In genomic region chr3:13235079-13235478, GRCh38 we compare ENCODE assay signal across 11 cellular contexts.
DNase-seq lines count a peak whose midpoint lies in the region; ATAC-seq, FAIRE-seq and TF ChIP-seq lines count a peak whose summit lies in the region.
"Had no signal": no experiment of that assay in that cellular context is flagged by ENCODE, and none has a peak within 500 bp of the region (broad histone marks: within the 10 kb centered on the region; RNA-seq: fewer than 3 reads in every experiment).

No MANE protein-coding gene starts in this region.

- H3K4me3 ChIP-seq in K562: no peak overlapping the region
- H3K4me3 ChIP-seq: ascending aorta had no signal

- no peak overlapping the region for H3K27ac ChIP-seq in K562 (ENCODE audit: extremely low read depth, low read depth, low read length)
- H3K27ac ChIP-seq: ascending aorta had no signal

- intact Hi-C loops in K562 (cut with micrococcal nuclease): no loop called here

- peaks cover 10 to 22% of the 10 kb centered on the region in 2 experiments; a peak in 4 of 5 replicates for H3K4me1 ChIP-seq in K562 (replicated peaks in 1 of 2; ENCODE audit: control insufficient read depth in 2 of 2, insufficient read depth in 2 of 2, low read length in 2 of 2)
- H3K4me1 ChIP-seq: ascending aorta had no signal

- H4K20me1 ChIP-seq in K562 (replicated peaks; ENCODE audit: control insufficient read depth, insufficient read depth, low read length): peaks cover 27% of the 10 kb centered on the region

- peaks cover 40 to 73% of the 10 kb centered on the region in 2 experiments for H3K27me3 ChIP-seq in K562 (ENCODE audit: control insufficient read depth in 2 of 2, insufficient read depth in 2 of 2, low read length in 2 of 2)
- H3K27me3 ChIP-seq: ascending aorta had no signal

- TF ChIP-seq CTCF in K562 (IDR thresholded peaks at IDR 0.05 in 2 of 3, conservative IDR thresholded peaks at IDR 0.05 in 1 of 3; ENCODE audit: insufficient read depth in 2 of 3, low read depth in 1 of 3, low read length in 3 of 3): no peak

- 0% methylated on average over 4 of the region's 5 CpGs for WGBS in K562 (ENCODE audit: insufficient coverage, low coverage, missing lambda C conversion rate)

- H2AFZ ChIP-seq in K562 (ENCODE audit: low read depth, low read length): no peak overlapping the region

- no peak for TF ChIP-seq POLR2A in K562 (conservative IDR thresholded peaks at IDR 0.05)

- DNase-seq in COR-L47 (lab: John Stamatoyannopoulos, UW): peak; percentile 40
- peak; percentile 48 for DNase-seq in GM19238 (ENCODE audit: insufficient read length, low spot score)
- DNase-seq in NCI-H345 (lab: John Stamatoyannopoulos, UW): peak; percentile 57
- DNase-seq in K562 (ENCODE audit: extremely low read depth in 1 of 4, low spot score in 3 of 4): peak; percentile 37 to 81 (median 74)
- DNase-seq in hepatic stellate cell (ENCODE audit: low spot score): no peak
- DNase-seq: NCI-H226, T-helper 9 cell had no signal

- H3K4me2 ChIP-seq in K562 (ENCODE audit: insufficient read depth, low read length): no peak overlapping the region

- no peak for TF ChIP-seq EP300 in K562 (IDR thresholded peaks at IDR 0.05; ENCODE audit: low read length)

- H3K9me1 ChIP-seq in K562 (ENCODE audit: control insufficient read depth, insufficient read depth, low read length): no peaks in the 10 kb centered on the region

- POLR2A ChIA-PET in K562 (lab: Yijun Ruan, JAX): no interaction called here

- H3K9me3 ChIP-seq in K562 (replicated peaks; ENCODE audit: control insufficient read depth, insufficient read depth, low read depth, low read length): no peaks in the 10 kb centered on the region
- H3K9me3 ChIP-seq: ascending aorta had no signal

- no peaks in the 10 kb centered on the region for H3K36me3 ChIP-seq in K562 (ENCODE audit: control insufficient read depth, insufficient read depth, low read length)
- H3K36me3 ChIP-seq: ascending aorta had no signal

- 0 out of 4 replicates have a peak overlapping the region, but pooled peaks of 1 of the 2 experiments have one; percentile 3 for H3K9ac ChIP-seq in K562 (ENCODE audit: insufficient read depth in 1 of 2, low read depth in 2 of 2, low read length in 2 of 2)

- ATAC-seq in K562 (peak; percentile 70), HG02588 (IDR thresholded peaks at IDR 0.05; ENCODE audit: unreplicated experiment) (no peak), HG03045 (IDR thresholded peaks at IDR 0.05; ENCODE audit: unreplicated experiment) (no peak)
- ATAC-seq: right cardiac atrium had no signal

- in situ Hi-C loops in K562 (cut with MboI): no loop called here

- TF ChIP-seq RAD21 in K562 (CRISPR knock-in tag; conservative IDR thresholded peaks at IDR 0.05 in 1 of 2, IDR thresholded peaks at IDR 0.05 in 1 of 2): no peak

- no TSS peak for BruUV-seq in K562 (replicated peaks; lab: Mats Ljungman, UMichigan)

- FAIRE-seq in K562 (lab: Jason Lieb, UNC): no peak

- CTCF ChIA-PET in K562 (lab: Yijun Ruan, JAX; ENCODE audit: low intra/inter-chr PET ratio): no interaction called here

- no peaks in the 10 kb centered on the region for H3K79me2 ChIP-seq in K562 (ENCODE audit: control insufficient read depth, insufficient read depth, low read length)

TF ChIP-seq in K562, 482 proteins besides CTCF, POLR2A, EP300 and RAD21 (continues in another document):
- TF ChIP-seq ZBTB12 (CRISPR knock-in tag; IDR thresholded peaks at IDR 0.05) (no peak), ETS1 (conservative IDR thresholded peaks at IDR 0.05; ENCODE audit: control insufficient read depth, low read depth, low read length) (no peak), BDP1 (IDR thresholded peaks at IDR 0.05; ENCODE audit: insufficient read depth, insufficient read length) (no peak), NCOA2 (IDR thresholded peaks at IDR 0.05; ENCODE audit: partially characterized antibody in 2 of 2) (no peak), TRIM25 (IDR thresholded peaks at IDR 0.05; ENCODE audit: borderline replicate concordance) (no peak), FOXP1 (CRISPR knock-in tag; IDR thresholded peaks at IDR 0.05) (no peak), ZBTB17 (CRISPR knock-in tag; IDR thresholded peaks at IDR 0.05) (0 out of 2 replicates have a peak, but pooled peaks have one; percentile 24), C11orf30 (IDR thresholded peaks at IDR 0.05; ENCODE audit: low read depth) (no peak), MAX (CRISPR knock-in tag; IDR thresholded peaks at IDR 0.05) (no peak), CEBPG (CRISPR knock-in tag; IDR thresholded peaks at IDR 0.05) (no peak), CEBPG (tag; conservative IDR thresholded peaks at IDR 0.05 in 1 of 2, IDR thresholded peaks at IDR 0.05 in 1 of 2) (no peak), MXD1 (CRISPR knock-in tag; IDR thresholded peaks at IDR 0.05; ENCODE audit: borderline replicate concordance, poor library complexity, severe bottlenecking) (no peak), ATF6 (CRISPR knock-in tag; IDR thresholded peaks at IDR 0.05) (no peak), HSF4 (CRISPR knock-in tag; IDR thresholded peaks at IDR 0.05; ENCODE audit: borderline replicate concordance) (no peak), GTF2B (IDR thresholded peaks at IDR 0.05; ENCODE audit: extremely low read depth, insufficient read length) (no peak), BACH1 (tag; IDR thresholded peaks at IDR 0.05) (no peak), ZC3H4 (CRISPR knock-in tag; IDR thresholded peaks at IDR 0.05; ENCODE audit: borderline replicate concordance) (0 out of 2 replicates have a peak, but pooled peaks have one; percentile 9), RFX7 (CRISPR knock-in tag; IDR thresholded peaks at IDR 0.05) (no peak), ZBTB7A (IDR thresholded peaks at IDR 0.05; ENCODE audit: borderline replicate concordance, control insufficient read depth, low read depth, low read length) (peak; percentile 93; the same call in 1 of the 2 replicates)
